Comparison of ENCODE assay signal across 15 cellular contexts in genomic region chr12:49344486-49345047, GRCh38. TPM values are rescaled to one million over a fixed set of nuclear protein-coding genes. Genes with fewer than 3 reads are reported as not detected.
A peak's percentile ranks its signal among the peaks of the same experiment; 100 is the strongest.
DNase-seq lines count a peak whose midpoint lies in the region; ATAC-seq, FAIRE-seq and TF ChIP-seq lines count a peak whose summit lies in the region.
"Had no signal": no experiment of that assay in that cellular context is flagged by ENCODE, and none has a peak within 500 bp of the region (broad histone marks: within the 10 kb centered on the region; RNA-seq: fewer than 3 reads in every experiment).

No MANE protein-coding gene starts in this region.

- peaks cover 31 to 44% of the 10 kb centered on the region in 2 donors for H3K4me1 Mint-ChIP-seq in immature natural killer cell
- peaks cover 42% of the 10 kb centered on the region for H3K4me1 Mint-ChIP-seq in stimulated activated effector memory CD8-positive, alpha-beta T cell treated with anti-CD3 and anti-CD28 coated beads, Interleukin-12 subunit alpha, Interleukin-12 subunit beta, amount 100 ng/mL, for 72 hours

- H4K20me1 ChIP-seq in SK-N-SH (ENCODE audit: insufficient read depth): no peaks in the 10 kb centered on the region

- H2AFZ ChIP-seq in SK-N-SH (ENCODE audit: low read depth): peak overlapping the region; percentile 70; the same call in 1 of the 2 replicates

- peak overlapping the region; percentile 3 to 36 (median 29) for H3K4me3 Mint-ChIP-seq in immature natural killer cell
- peak overlapping the region; percentile 66 for H3K4me3 Mint-ChIP-seq in stimulated activated effector memory CD8-positive, alpha-beta T cell treated with anti-CD3 and anti-CD28 coated beads, Interleukin-12 subunit alpha, Interleukin-12 subunit beta, amount 100 ng/mL, for 72 hours
- H3K4me3 Mint-ChIP-seq: activated naive CD4-positive, alpha-beta T cell treated with anti-CD3 and anti-CD28 coated beads, Interleukin-2, amount 50 U/mL, for 24 hours had no signal

- no peaks in the 10 kb centered on the region for H3K79me2 ChIP-seq in SK-N-SH (ENCODE audit: insufficient read depth)

- POLR2A ChIA-PET in SK-N-SH (lab: Yijun Ruan, JAX): no interaction called here

- no peaks in the 10 kb centered on the region for H3K9me2 ChIP-seq in SK-N-SH

- no peaks in the 10 kb centered on the region for H3K36me3 ChIP-seq in SK-N-SH (replicated peaks in 1 of 2; ENCODE audit: control insufficient read depth in 1 of 2, insufficient read depth in 2 of 2, low read length in 1 of 2)
- H3K36me3 ChIP-seq: uterus had no signal

- no peaks in the 10 kb centered on the region for H3K36me3 Mint-ChIP-seq in immature natural killer cell
- peaks cover 6% of the 10 kb centered on the region for H3K36me3 Mint-ChIP-seq in stimulated activated effector memory CD8-positive, alpha-beta T cell treated with anti-CD3 and anti-CD28 coated beads, Interleukin-12 subunit alpha, Interleukin-12 subunit beta, amount 100 ng/mL, for 72 hours
- H3K36me3 Mint-ChIP-seq: activated naive CD4-positive, alpha-beta T cell treated with anti-CD3 and anti-CD28 coated beads, Interleukin-2, amount 50 U/mL, for 24 hours had no signal

- peaks cover 22% of the 10 kb centered on the region for H3F3A ChIP-seq in SK-N-SH (replicated peaks; ENCODE audit: insufficient read depth)

- TF ChIP-seq EP300 in SK-N-SH (IDR thresholded peaks at IDR 0.05; ENCODE audit: borderline replicate concordance in 1 of 2, low read depth in 1 of 2, low read length in 1 of 2): no peak

- H3K4me2 ChIP-seq in SK-N-SH: peak overlapping the region; percentile 70

- WGBS in SK-N-SH (ENCODE audit: low lambda C conversion rate): 54% methylated on average over 11 of the region's 15 CpGs

- no peak for DNase-seq in SK-N-SH
- peak; percentile 37 for DNase-seq in RCC 7860 (ENCODE audit: low spot score)
- no peak for DNase-seq in immature natural killer cell
- DNase-seq in stimulated activated effector memory CD8-positive, alpha-beta T cell treated with anti-CD3 and anti-CD28 coated beads, Interleukin-12 subunit alpha, Interleukin-12 subunit beta, amount 100 ng/mL, for 72 hours (ENCODE audit: low spot score in 2 of 2): no peak
- no peak for DNase-seq in stimulated activated naive CD8-positive, alpha-beta T cell treated with anti-CD3 and anti-CD28 coated beads, Interleukin-15, Interleukin-2, amounts not matched to agents 100 U/mL and 50 U/mL, for 24 hours
- DNase-seq in activated CD4-positive, CD25-positive, alpha-beta regulatory T cell treated with anti-CD3 and anti-CD28 coated beads, Interleukin-2, amount 50 U/mL, for 72 hours: no peak
- DNase-seq: GOT3, uterus had no signal

- no peak overlapping the region for H3K27ac Mint-ChIP-seq in immature natural killer cell
- no peak overlapping the region for H3K27ac Mint-ChIP-seq in stimulated activated effector memory CD8-positive, alpha-beta T cell treated with anti-CD3 and anti-CD28 coated beads, Interleukin-12 subunit alpha, Interleukin-12 subunit beta, amount 100 ng/mL, for 72 hours
- H3K27ac Mint-ChIP-seq: activated B cell treated with CpG ODN at 0.5 μM for 24 hours had no signal

- TF ChIP-seq CTCF in SK-N-SH (IDR thresholded peaks at IDR 0.05): no peak

- peaks cover 15 to 42% of the 10 kb centered on the region in 2 experiments; a peak in 2 of 4 replicates for H3K4me1 ChIP-seq in SK-N-SH (ENCODE audit: control insufficient read depth in 1 of 2, insufficient read depth in 2 of 2, low read depth in 1 of 2, low read length in 1 of 2)

- H3K9me3 Mint-ChIP-seq in immature natural killer cell: no peaks in the 10 kb centered on the region
- H3K9me3 Mint-ChIP-seq in stimulated activated effector memory CD8-positive, alpha-beta T cell treated with anti-CD3 and anti-CD28 coated beads, Interleukin-12 subunit alpha, Interleukin-12 subunit beta, amount 100 ng/mL, for 72 hours: no peaks in the 10 kb centered on the region
- H3K9me3 Mint-ChIP-seq: activated B cell treated with CpG ODN at 0.5 μM for 24 hours; activated naive CD4-positive, alpha-beta T cell treated with anti-CD3 and anti-CD28 coated beads, Interleukin-2, amount 50 U/mL, for 24 hours had no signal

- FAIRE-seq in RCC 7860 (lab: Jason Lieb, UNC): no peak
- FAIRE-seq: A204.1, endothelial cell of umbilical vein, kidney had no signal

- H3K9ac ChIP-seq in SK-N-SH: no peak overlapping the region

- peaks cover 5% of the 10 kb centered on the region; the same call in 1 of the 2 replicates for H3K27me3 ChIP-seq in SK-N-SH (ENCODE audit: insufficient read depth)

- no peaks in the 10 kb centered on the region for H3K9me3 ChIP-seq in SK-N-SH
- H3K9me3 ChIP-seq: uterus had no signal

- ATAC-seq in SK-N-SH treated with all-trans-retinoic acid at 6 μM for 48 hours (no peak), HG02885 (IDR thresholded peaks at IDR 0.05; ENCODE audit: poor library complexity, unreplicated experiment) (no peak)
- no peak for ATAC-seq in stimulated activated effector memory CD8-positive, alpha-beta T cell treated with anti-CD3 and anti-CD28 coated beads, Interleukin-12 subunit alpha, Interleukin-12 subunit beta, amount 100 ng/mL, for 72 hours
- no peak for ATAC-seq in stimulated activated naive CD8-positive, alpha-beta T cell treated with anti-CD3 and anti-CD28 coated beads, Interleukin-15, Interleukin-2, amounts not matched to agents 100 U/mL and 50 U/mL, for 24 hours

- H3K4me3 ChIP-seq in SK-N-SH (ENCODE audit: low read depth in 2 of 2, low read length in 1 of 2): peak overlapping the region in 1 of 2 experiments; percentile 27; a peak in 1 of 4 replicates

- H3K27me3 Mint-ChIP-seq in immature natural killer cell (ENCODE audit: low read depth in 3 of 3): peaks cover 28 to 39% (median 33%) of the 10 kb centered on the region in 3 donors

- TF ChIP-seq RAD21 in SK-N-SH (IDR thresholded peaks at IDR 0.05; ENCODE audit: low read length): no peak

- CTCF ChIA-PET in SK-N-SH (lab: Yijun Ruan, JAX): interaction anchor here (3.8 to 15.9 kb wide), 3 partner anchors 13 to 51 kb away, joined by 56 to 658 read pairs (median 88); partner anchors contain the start of gene PRPH

- no peak overlapping the region for H3K27ac ChIP-seq in SK-N-SH (ENCODE audit: low read depth in 2 of 2, low read length in 1 of 2)
- H3K27ac ChIP-seq: uterus had no signal

TF ChIP-seq in SK-N-SH, 30 proteins besides CTCF, POLR2A, EP300 and RAD21:
- TF ChIP-seq FOSL2 (IDR thresholded peaks at IDR 0.05; ENCODE audit: borderline replicate concordance, low read depth) (no peak), FOXJ3 (CRISPR knock-in tag; IDR thresholded peaks at IDR 0.05) (no peak), NFIC (IDR thresholded peaks at IDR 0.05; ENCODE audit: borderline replicate concordance) (no peak), SMC3 (IDR thresholded peaks at IDR 0.05; ENCODE audit: low read depth, low read length) (no peak), ELF1 (IDR thresholded peaks at IDR 0.05) (no peak)

TF ChIP-seq in SK-N-SH treated with all-trans-retinoic acid at 6 μM for 48 hours, 23 proteins besides CTCF, POLR2A, EP300 and RAD21 (continues in another document):
- TF ChIP-seq ZNF70 (CRISPR knock-in tag; IDR thresholded peaks at IDR 0.05) (no peak), PATZ1 (CRISPR knock-in tag; IDR thresholded peaks at IDR 0.05; ENCODE audit: borderline replicate concordance) (no peak), BACH2 (CRISPR knock-in tag; IDR thresholded peaks at IDR 0.05; ENCODE audit: borderline replicate concordance) (no peak), CSRNP3 (CRISPR knock-in tag; IDR thresholded peaks at IDR 0.05) (no peak)

RNA-seq across cellular contexts. Expression of gene DNAJC22, which starts 2.1 kb away (rescaled TPM):
- polyA plus RNA-seq in SK-N-SH (2012; rRNA removed): 4.5 and 5.3 TPM in 2 replicates
- 3.5 and 4.0 TPM in 2 replicates for polyA plus RNA-seq in SK-N-SH (2012; cell fraction: cytosol; rRNA removed)
- 5.0 and 5.8 TPM in 2 replicates for polyA plus RNA-seq in SK-N-SH (2012; cell fraction: nucleus; rRNA removed)
- not detected for polyA plus RNA-seq in immature natural killer cell

RNA-seq across cellular contexts. Expression of gene C1QL4, which starts 7.6 kb away (rescaled TPM):
- polyA plus RNA-seq in SK-N-SH (2012; rRNA removed) (9.8 and 14.6 TPM in 2 replicates), immature natural killer cell (not detected)
- polyA plus RNA-seq in SK-N-SH (2012; cell fraction: cytosol; rRNA removed): 6.4 and 10.9 TPM in 2 replicates
- 16.9 and 21.6 TPM in 2 replicates for polyA plus RNA-seq in SK-N-SH (2012; cell fraction: nucleus; rRNA removed)
- polyA plus RNA-seq: endothelial cell of umbilical vein had no signal

RNA-seq across cellular contexts. Expression of gene TROAP, which starts 21.5 kb away (rescaled TPM):
- polyA plus RNA-seq in SK-N-SH (2012; rRNA removed): 15.0 and 26.2 TPM in 2 replicates
- polyA plus RNA-seq in SK-N-SH (2012; cell fraction: cytosol; rRNA removed): 13.0 and 14.9 TPM in 2 replicates
- 46.8 and 65.0 TPM in 2 replicates for polyA plus RNA-seq in SK-N-SH (2012; cell fraction: nucleus; rRNA removed)
- 1 to 10 TPM; 1.9 to 4.1 (median 2.6) TPM for polyA plus RNA-seq in immature natural killer cell

RNA-seq across cellular contexts. Expression of gene SPATS2, which starts 22.7 kb away (rescaled TPM):
- polyA plus RNA-seq in SK-N-SH (2012; rRNA removed): 72.9 and 90.2 TPM in 2 replicates
- 85.7 and 87.4 TPM in 2 replicates for polyA plus RNA-seq in SK-N-SH (2012; cell fraction: cytosol; rRNA removed)
- 82.4 and 120 TPM in 2 replicates for polyA plus RNA-seq in SK-N-SH (2012; cell fraction: nucleus; rRNA removed)
- polyA plus RNA-seq in immature natural killer cell: 10 to 100 TPM in 1 of 3 donors, 1 to 10 TPM in 1, not detected in 1; 3.1 to 10.8 TPM

RNA-seq across cellular contexts. Expression of gene PRPH, which starts 49.6 kb away (rescaled TPM):
- 1.7 and 1.9 TPM in 2 replicates for polyA plus RNA-seq in SK-N-SH (2012; rRNA removed)
- 0.37 and 0.80 TPM in 2 replicates for polyA plus RNA-seq in SK-N-SH (2012; cell fraction: cytosol; rRNA removed)
- 9.5 and 15.2 TPM in 2 replicates for polyA plus RNA-seq in SK-N-SH (2012; cell fraction: nucleus; rRNA removed)
- polyA plus RNA-seq in immature natural killer cell: not detected
- polyA plus RNA-seq: endothelial cell of umbilical vein had no signal

Comparison
In these comparisons a context has a peak if more than half of its experiments do, and no peak if none do; other contexts are left out.
1. RNA of gene C1QL4, which starts 7.6 kb away (polyA plus RNA-seq): 6.4 to 21.6 TPM in SK-N-SH; not detected in immature natural killer cell; every median in the first group is over 4 times any median in the second.